ENCODE assay signal across 1 cellular context in genomic region chr5:127517480-127518318, GRCh38.
TF ChIP-seq lines count a peak whose summit lies in the region.

PRRC1 (plus strand) TSS chr5:127517640; CDS start chr5:127523480, 5,840 bp downstream.

TF ChIP-seq in HepG2, 621 proteins besides CTCF, POLR2A, EP300 and RAD21 (continued from another document and continues in another):
- TF ChIP-seq ZBED4 (CRISPR knock-in tag; IDR thresholded peaks at IDR 0.05; ENCODE audit: borderline replicate concordance) (no peak), ARID4A (CRISPR knock-in tag; IDR thresholded peaks at IDR 0.05; ENCODE audit: borderline replicate concordance) (peak; percentile 94), ZNF740 (CRISPR knock-in tag; IDR thresholded peaks at IDR 0.05) (no peak), ZNF563 (CRISPR knock-in tag; IDR thresholded peaks at IDR 0.05) (0 out of 2 replicates have a peak, but pooled peaks have one; percentile 35), HOXA9 (CRISPR knock-in tag; IDR thresholded peaks at IDR 0.05; ENCODE audit: borderline replicate concordance) (no peak), ZNF275 (CRISPR knock-in tag; IDR thresholded peaks at IDR 0.05; ENCODE audit: borderline replicate concordance) (peak; percentile 45; the same call in 1 of the 2 replicates), ZNF101 (CRISPR knock-in tag; IDR thresholded peaks at IDR 0.05; ENCODE audit: borderline replicate concordance, low read depth) (no peak), CSRNP2 (CRISPR knock-in tag; conservative IDR thresholded peaks at IDR 0.05; ENCODE audit: low read depth) (no peak), ZBTB42 (CRISPR knock-in tag; IDR thresholded peaks at IDR 0.05) (peak; percentile 69), SIX1 (CRISPR knock-in tag; IDR thresholded peaks at IDR 0.05; ENCODE audit: borderline replicate concordance) (no peak), ARHGAP35 (CRISPR knock-in tag; IDR thresholded peaks at IDR 0.05; ENCODE audit: borderline replicate concordance) (peak; percentile 81; the same call in 1 of the 2 replicates), BATF2 (CRISPR knock-in tag; IDR thresholded peaks at IDR 0.05) (no peak; the same call in 1 of the 2 replicates), CBX5 (CRISPR knock-in tag; IDR thresholded peaks at IDR 0.05; ENCODE audit: borderline replicate concordance) (0 out of 2 replicates have a peak, but pooled peaks have one; percentile 41), TGIF2 (CRISPR knock-in tag; IDR thresholded peaks at IDR 0.05) (0 out of 2 replicates have a peak, but pooled peaks have one; percentile 57), ZNF792 (CRISPR knock-in tag; IDR thresholded peaks at IDR 0.05) (no peak), ZNF777 (CRISPR knock-in tag; IDR thresholded peaks at IDR 0.05) (peak; percentile 84), RBM22 (optimal IDR thresholded peaks at IDR 0.05; ENCODE audit: low read length) (peak; percentile 30), RNF219 (CRISPR knock-in tag; IDR thresholded peaks at IDR 0.05) (no peak), YEATS4 (CRISPR knock-in tag; IDR thresholded peaks at IDR 0.05; ENCODE audit: borderline replicate concordance) (peak; percentile 97), TEAD2 (CRISPR knock-in tag; IDR thresholded peaks at IDR 0.05) (no peak), AGO1 (IDR thresholded peaks at IDR 0.05; ENCODE audit: low read depth, low read length, poor library complexity, severe bottlenecking) (peak; percentile 55), ZFP36 (IDR thresholded peaks at IDR 0.05; ENCODE audit: borderline replicate concordance, low read depth, low read length, partially characterized antibody) (no peak), ZNF557 (CRISPR knock-in tag; IDR thresholded peaks at IDR 0.05) (0 out of 2 replicates have a peak, but pooled peaks have one; percentile 26), IRF1 (CRISPR knock-in tag; IDR thresholded peaks at IDR 0.05; ENCODE audit: low read depth) (no peak), MTA1 (CRISPR knock-in tag; IDR thresholded peaks at IDR 0.05; ENCODE audit: borderline replicate concordance) (peak; percentile 30; the same call in 1 of the 2 replicates), THRA (CRISPR knock-in tag; IDR thresholded peaks at IDR 0.05; ENCODE audit: borderline replicate concordance) (no peak; the same call in 1 of the 2 replicates), IKZF5 (CRISPR knock-in tag; IDR thresholded peaks at IDR 0.05) (peak; percentile 38; the same call in 1 of the 2 replicates), MYPOP (CRISPR knock-in tag; IDR thresholded peaks at IDR 0.05) (peak; percentile 80), CAMTA2 (CRISPR knock-in tag; IDR thresholded peaks at IDR 0.05; ENCODE audit: borderline replicate concordance) (peak; percentile 93; the same call in 1 of the 2 replicates), KMT2B (CRISPR knock-in tag; IDR thresholded peaks at IDR 0.05) (peak; percentile 76), BCLAF1 (IDR thresholded peaks at IDR 0.05) (no peak), ZNF607 (CRISPR knock-in tag; IDR thresholded peaks at IDR 0.05; ENCODE audit: borderline replicate concordance) (peak; percentile 79; the same call in 1 of the 2 replicates)
